ENCODE assay signal across 1 cellular context in the genomic region with DNA sequence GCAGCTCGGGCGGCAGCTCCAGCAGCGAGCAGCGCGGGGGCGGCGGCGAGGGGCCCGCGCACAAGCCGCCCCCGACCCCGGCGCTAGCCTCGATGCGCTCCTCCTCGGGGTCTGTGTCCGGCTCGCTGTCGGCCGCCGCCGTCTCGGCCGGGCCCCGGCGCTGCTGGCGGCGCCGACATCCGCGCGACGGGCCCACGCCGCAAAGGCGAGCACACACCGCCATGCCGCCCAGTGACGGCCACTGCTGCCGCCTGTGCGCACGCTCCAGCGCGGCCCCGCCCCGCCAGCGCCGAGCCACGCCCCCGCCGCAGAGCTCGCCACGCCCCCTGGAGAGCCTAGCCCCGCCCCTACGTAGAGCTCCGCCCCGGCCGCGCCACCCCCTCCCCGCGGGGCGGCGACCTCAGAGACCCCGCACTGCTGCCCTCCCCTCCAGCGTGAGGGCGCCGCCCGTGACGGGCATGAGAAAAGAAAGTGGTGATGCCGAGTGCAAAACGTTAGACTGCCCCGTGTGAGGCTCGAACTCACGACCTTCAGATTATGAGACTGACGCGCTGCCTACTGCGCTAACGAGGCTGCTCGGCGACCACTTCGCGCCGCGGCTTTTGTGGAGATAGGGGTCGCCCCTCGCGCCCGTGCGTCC.
TF ChIP-seq lines count a peak whose summit lies in the region.

A gene with protein sequence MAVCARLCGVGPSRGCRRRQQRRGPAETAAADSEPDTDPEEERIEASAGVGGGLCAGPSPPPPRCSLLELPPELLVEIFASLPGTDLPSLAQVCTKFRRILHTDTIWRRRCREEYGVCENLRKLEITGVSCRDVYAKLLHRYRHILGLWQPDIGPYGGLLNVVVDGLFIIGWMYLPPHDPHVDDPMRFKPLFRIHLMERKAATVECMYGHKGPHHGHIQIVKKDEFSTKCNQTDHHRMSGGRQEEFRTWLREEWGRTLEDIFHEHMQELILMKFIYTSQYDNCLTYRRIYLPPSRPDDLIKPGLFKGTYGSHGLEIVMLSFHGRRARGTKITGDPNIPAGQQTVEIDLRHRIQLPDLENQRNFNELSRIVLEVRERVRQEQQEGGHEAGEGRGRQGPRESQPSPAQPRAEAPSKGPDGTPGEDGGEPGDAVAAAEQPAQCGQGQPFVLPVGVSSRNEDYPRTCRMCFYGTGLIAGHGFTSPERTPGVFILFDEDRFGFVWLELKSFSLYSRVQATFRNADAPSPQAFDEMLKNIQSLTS (minus strand): TSS at position 255 of the 640 bp plus-strand sequence. CDS start 32 bp downstream, at position 223.

TF ChIP-seq in GM12878, 131 proteins besides CTCF, POLR2A, EP300 and RAD21 (continued from another document and continues in another):
- TF ChIP-seq, protein P1, sequence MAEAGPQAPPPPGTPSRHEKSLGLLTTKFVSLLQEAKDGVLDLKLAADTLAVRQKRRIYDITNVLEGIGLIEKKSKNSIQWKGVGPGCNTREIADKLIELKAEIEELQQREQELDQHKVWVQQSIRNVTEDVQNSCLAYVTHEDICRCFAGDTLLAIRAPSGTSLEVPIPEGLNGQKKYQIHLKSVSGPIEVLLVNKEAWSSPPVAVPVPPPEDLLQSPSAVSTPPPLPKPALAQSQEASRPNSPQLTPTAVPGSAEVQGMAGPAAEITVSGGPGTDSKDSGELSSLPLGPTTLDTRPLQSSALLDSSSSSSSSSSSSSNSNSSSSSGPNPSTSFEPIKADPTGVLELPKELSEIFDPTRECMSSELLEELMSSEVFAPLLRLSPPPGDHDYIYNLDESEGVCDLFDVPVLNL (IDR thresholded peaks at IDR 0.05; ENCODE audit: low read depth, low read length): no peak
- TF ChIP-seq EGR1 (IDR thresholded peaks at IDR 0.05; ENCODE audit: borderline replicate concordance in 1 of 2, low read depth in 2 of 2, low read length in 2 of 2): peak in 1 of 2 experiments; percentile 72; a peak in 1 of 3 replicates
- TF ChIP-seq NFXL1 (IDR thresholded peaks at IDR 0.05; ENCODE audit: borderline replicate concordance): no peak
- TF ChIP-seq IRF4 (IDR thresholded peaks at IDR 0.05; ENCODE audit: low read depth, low read length): peak; percentile 27; the same call in 1 of the 2 replicates
- TF ChIP-seq, protein P2, sequence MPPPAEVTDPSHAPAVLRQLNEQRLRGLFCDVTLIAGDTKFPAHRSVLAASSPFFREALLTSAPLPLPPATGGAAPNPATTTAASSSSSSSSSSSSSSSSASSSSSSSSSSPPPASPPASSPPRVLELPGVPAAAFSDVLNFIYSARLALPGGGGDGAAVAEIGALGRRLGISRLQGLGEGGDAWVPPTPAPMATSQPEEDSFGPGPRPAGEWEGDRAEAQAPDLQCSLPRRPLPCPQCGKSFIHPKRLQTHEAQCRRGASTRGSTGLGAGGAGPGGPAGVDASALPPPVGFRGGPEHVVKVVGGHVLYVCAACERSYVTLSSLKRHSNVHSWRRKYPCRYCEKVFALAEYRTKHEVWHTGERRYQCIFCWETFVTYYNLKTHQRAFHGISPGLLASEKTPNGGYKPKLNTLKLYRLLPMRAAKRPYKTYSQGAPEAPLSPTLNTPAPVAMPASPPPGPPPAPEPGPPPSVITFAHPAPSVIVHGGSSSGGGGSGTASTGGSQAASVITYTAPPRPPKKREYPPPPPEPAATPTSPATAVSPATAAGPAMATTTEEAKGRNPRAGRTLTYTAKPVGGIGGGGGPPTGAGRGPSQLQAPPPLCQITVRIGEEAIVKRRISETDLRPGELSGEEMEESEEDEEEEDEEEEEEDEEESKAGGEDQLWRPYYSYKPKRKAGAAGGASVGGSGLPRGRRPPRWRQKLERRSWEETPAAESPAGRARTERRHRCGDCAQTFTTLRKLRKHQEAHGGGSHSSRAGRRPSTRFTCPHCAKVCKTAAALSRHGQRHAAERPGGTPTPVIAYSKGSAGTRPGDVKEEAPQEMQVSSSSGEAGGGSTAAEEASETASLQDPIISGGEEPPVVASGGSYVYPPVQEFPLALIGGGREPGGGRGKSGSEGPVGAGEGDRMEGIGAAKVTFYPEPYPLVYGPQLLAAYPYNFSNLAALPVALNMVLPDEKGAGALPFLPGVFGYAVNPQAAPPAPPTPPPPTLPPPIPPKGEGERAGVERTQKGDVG (CRISPR knock-in tag; IDR thresholded peaks at IDR 0.05): no peak
- TF ChIP-seq, protein P3, sequence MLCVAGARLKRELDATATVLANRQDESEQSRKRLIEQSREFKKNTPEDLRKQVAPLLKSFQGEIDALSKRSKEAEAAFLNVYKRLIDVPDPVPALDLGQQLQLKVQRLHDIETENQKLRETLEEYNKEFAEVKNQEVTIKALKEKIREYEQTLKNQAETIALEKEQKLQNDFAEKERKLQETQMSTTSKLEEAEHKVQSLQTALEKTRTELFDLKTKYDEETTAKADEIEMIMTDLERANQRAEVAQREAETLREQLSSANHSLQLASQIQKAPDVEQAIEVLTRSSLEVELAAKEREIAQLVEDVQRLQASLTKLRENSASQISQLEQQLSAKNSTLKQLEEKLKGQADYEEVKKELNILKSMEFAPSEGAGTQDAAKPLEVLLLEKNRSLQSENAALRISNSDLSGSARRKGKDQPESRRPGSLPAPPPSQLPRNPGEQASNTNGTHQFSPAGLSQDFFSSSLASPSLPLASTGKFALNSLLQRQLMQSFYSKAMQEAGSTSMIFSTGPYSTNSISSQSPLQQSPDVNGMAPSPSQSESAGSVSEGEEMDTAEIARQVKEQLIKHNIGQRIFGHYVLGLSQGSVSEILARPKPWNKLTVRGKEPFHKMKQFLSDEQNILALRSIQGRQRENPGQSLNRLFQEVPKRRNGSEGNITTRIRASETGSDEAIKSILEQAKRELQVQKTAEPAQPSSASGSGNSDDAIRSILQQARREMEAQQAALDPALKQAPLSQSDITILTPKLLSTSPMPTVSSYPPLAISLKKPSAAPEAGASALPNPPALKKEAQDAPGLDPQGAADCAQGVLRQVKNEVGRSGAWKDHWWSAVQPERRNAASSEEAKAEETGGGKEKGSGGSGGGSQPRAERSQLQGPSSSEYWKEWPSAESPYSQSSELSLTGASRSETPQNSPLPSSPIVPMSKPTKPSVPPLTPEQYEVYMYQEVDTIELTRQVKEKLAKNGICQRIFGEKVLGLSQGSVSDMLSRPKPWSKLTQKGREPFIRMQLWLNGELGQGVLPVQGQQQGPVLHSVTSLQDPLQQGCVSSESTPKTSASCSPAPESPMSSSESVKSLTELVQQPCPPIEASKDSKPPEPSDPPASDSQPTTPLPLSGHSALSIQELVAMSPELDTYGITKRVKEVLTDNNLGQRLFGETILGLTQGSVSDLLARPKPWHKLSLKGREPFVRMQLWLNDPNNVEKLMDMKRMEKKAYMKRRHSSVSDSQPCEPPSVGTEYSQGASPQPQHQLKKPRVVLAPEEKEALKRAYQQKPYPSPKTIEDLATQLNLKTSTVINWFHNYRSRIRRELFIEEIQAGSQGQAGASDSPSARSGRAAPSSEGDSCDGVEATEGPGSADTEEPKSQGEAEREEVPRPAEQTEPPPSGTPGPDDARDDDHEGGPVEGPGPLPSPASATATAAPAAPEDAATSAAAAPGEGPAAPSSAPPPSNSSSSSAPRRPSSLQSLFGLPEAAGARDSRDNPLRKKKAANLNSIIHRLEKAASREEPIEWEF (IDR thresholded peaks at IDR 0.05; ENCODE audit: insufficient replicate concordance, low read depth, low read length): no peak
- peak; percentile 78 for TF ChIP-seq ZSCAN29 (IDR thresholded peaks at IDR 0.05)
- no peak for TF ChIP-seq RBBP5 (conservative IDR thresholded peaks at IDR 0.05)
- no peak for TF ChIP-seq CBX3 (IDR thresholded peaks at IDR 0.05; ENCODE audit: borderline replicate concordance, low read depth)
- peak; percentile 81; the same call in 1 of the 2 replicates for TF ChIP-seq STAT1 (conservative IDR thresholded peaks at IDR 0.05)
- TF ChIP-seq BMI1 (IDR thresholded peaks at IDR 0.05; ENCODE audit: borderline replicate concordance): no peak
- TF ChIP-seq BHLHE40 (IDR thresholded peaks at IDR 0.05; ENCODE audit: borderline replicate concordance in 1 of 2, low read depth in 2 of 2, low read length in 1 of 2): peak; percentile 80 to 86
- TF ChIP-seq, protein P4, sequence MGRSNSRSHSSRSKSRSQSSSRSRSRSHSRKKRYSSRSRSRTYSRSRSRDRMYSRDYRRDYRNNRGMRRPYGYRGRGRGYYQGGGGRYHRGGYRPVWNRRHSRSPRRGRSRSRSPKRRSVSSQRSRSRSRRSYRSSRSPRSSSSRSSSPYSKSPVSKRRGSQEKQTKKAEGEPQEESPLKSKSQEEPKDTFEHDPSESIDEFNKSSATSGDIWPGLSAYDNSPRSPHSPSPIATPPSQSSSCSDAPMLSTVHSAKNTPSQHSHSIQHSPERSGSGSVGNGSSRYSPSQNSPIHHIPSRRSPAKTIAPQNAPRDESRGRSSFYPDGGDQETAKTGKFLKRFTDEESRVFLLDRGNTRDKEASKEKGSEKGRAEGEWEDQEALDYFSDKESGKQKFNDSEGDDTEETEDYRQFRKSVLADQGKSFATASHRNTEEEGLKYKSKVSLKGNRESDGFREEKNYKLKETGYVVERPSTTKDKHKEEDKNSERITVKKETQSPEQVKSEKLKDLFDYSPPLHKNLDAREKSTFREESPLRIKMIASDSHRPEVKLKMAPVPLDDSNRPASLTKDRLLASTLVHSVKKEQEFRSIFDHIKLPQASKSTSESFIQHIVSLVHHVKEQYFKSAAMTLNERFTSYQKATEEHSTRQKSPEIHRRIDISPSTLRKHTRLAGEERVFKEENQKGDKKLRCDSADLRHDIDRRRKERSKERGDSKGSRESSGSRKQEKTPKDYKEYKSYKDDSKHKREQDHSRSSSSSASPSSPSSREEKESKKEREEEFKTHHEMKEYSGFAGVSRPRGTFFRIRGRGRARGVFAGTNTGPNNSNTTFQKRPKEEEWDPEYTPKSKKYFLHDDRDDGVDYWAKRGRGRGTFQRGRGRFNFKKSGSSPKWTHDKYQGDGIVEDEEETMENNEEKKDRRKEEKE (IDR thresholded peaks at IDR 0.05): 0 out of 2 replicates have a peak, but pooled peaks have one; percentile 5
- TF ChIP-seq IKZF1 (conservative IDR thresholded peaks at IDR 0.05): peak; percentile 51
- TF ChIP-seq SMC3 (IDR thresholded peaks at IDR 0.05; ENCODE audit: borderline replicate concordance, low read length): no peak
- TF ChIP-seq ZNF24 (IDR thresholded peaks at IDR 0.05): peak; percentile 100
- TF ChIP-seq RB1 (IDR thresholded peaks at IDR 0.05; ENCODE audit: borderline replicate concordance): peak; percentile 50; the same call in 1 of the 2 replicates
- TF ChIP-seq, protein P5, sequence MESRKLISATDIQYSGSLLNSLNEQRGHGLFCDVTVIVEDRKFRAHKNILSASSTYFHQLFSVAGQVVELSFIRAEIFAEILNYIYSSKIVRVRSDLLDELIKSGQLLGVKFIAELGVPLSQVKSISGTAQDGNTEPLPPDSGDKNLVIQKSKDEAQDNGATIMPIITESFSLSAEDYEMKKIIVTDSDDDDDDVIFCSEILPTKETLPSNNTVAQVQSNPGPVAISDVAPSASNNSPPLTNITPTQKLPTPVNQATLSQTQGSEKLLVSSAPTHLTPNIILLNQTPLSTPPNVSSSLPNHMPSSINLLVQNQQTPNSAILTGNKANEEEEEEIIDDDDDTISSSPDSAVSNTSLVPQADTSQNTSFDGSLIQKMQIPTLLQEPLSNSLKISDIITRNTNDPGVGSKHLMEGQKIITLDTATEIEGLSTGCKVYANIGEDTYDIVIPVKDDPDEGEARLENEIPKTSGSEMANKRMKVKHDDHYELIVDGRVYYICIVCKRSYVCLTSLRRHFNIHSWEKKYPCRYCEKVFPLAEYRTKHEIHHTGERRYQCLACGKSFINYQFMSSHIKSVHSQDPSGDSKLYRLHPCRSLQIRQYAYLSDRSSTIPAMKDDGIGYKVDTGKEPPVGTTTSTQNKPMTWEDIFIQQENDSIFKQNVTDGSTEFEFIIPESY (IDR thresholded peaks at IDR 0.05): no peak
- TF ChIP-seq, protein P6, sequence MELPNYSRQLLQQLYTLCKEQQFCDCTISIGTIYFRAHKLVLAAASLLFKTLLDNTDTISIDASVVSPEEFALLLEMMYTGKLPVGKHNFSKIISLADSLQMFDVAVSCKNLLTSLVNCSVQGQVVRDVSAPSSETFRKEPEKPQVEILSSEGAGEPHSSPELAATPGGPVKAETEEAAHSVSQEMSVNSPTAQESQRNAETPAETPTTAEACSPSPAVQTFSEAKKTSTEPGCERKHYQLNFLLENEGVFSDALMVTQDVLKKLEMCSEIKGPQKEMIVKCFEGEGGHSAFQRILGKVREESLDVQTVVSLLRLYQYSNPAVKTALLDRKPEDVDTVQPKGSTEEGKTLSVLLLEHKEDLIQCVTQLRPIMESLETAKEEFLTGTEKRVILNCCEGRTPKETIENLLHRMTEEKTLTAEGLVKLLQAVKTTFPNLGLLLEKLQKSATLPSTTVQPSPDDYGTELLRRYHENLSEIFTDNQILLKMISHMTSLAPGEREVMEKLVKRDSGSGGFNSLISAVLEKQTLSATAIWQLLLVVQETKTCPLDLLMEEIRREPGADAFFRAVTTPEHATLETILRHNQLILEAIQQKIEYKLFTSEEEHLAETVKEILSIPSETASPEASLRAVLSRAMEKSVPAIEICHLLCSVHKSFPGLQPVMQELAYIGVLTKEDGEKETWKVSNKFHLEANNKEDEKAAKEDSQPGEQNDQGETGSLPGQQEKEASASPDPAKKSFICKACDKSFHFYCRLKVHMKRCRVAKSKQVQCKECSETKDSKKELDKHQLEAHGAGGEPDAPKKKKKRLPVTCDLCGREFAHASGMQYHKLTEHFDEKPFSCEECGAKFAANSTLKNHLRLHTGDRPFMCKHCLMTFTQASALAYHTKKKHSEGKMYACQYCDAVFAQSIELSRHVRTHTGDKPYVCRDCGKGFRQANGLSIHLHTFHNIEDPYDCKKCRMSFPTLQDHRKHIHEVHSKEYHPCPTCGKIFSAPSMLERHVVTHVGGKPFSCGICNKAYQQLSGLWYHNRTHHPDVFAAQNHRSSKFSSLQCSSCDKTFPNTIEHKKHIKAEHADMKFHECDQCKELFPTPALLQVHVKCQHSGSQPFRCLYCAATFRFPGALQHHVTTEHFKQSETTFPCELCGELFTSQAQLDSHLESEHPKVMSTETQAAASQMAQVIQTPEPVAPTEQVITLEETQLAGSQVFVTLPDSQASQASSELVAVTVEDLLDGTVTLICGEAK (IDR thresholded peaks at IDR 0.05; ENCODE audit: borderline replicate concordance): peak; percentile 78
- peak; percentile 56; the same call in 1 of the 2 replicates for TF ChIP-seq POLR2AphosphoS5 (IDR thresholded peaks at IDR 0.05; ENCODE audit: low read length)
- TF ChIP-seq NR2C1 (IDR thresholded peaks at IDR 0.05): peak; percentile 47
- TF ChIP-seq SIN3A (IDR thresholded peaks at IDR 0.05; ENCODE audit: low read depth, low read length): peak; percentile 33; the same call in 1 of the 2 replicates
- TF ChIP-seq CHD2 (IDR thresholded peaks at IDR 0.05; ENCODE audit: borderline replicate concordance, low read depth, low read length): peak; percentile 38; the same call in 1 of the 2 replicates
- no peak for TF ChIP-seq SRF (IDR thresholded peaks at IDR 0.05; ENCODE audit: low read depth in 2 of 2, low read length in 2 of 2)
- TF ChIP-seq POLR2AphosphoS2 (IDR thresholded peaks at IDR 0.05; ENCODE audit: low read depth, low read length): no peak
- no peak for TF ChIP-seq FOXM1 (IDR thresholded peaks at IDR 0.05; ENCODE audit: low read depth, low read length)
- no peak for TF ChIP-seq SP1 (IDR thresholded peaks at IDR 0.05; ENCODE audit: low read depth, low read length)
- TF ChIP-seq, protein P7, sequence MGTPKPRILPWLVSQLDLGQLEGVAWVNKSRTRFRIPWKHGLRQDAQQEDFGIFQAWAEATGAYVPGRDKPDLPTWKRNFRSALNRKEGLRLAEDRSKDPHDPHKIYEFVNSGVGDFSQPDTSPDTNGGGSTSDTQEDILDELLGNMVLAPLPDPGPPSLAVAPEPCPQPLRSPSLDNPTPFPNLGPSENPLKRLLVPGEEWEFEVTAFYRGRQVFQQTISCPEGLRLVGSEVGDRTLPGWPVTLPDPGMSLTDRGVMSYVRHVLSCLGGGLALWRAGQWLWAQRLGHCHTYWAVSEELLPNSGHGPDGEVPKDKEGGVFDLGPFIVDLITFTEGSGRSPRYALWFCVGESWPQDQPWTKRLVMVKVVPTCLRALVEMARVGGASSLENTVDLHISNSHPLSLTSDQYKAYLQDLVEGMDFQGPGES (IDR thresholded peaks at IDR 0.05): no peak; the same call in none of the 2 replicates
- peak; percentile 83 for TF ChIP-seq CREB1 (IDR thresholded peaks at IDR 0.05; ENCODE audit: low read depth)
- peak; percentile 74 for TF ChIP-seq GATAD2B (conservative IDR thresholded peaks at IDR 0.05; ENCODE audit: low read depth)
- peak; percentile 65 for TF ChIP-seq NRF1 (conservative IDR thresholded peaks at IDR 0.05; ENCODE audit: low read depth, low read length)
